ENCODE assay signal across 17 cellular contexts in genomic region chr18:77089796-77090285, GRCh38. TPM values are rescaled to one million over a fixed set of nuclear protein-coding genes. Genes with fewer than 3 reads are reported as not detected.
DNase-seq lines count a peak whose midpoint lies in the region; ATAC-seq, FAIRE-seq and TF ChIP-seq lines count a peak whose summit lies in the region.
"Had no signal": no experiment of that assay in that cellular context is flagged by ENCODE, and none has a peak within 500 bp of the region (broad histone marks: within the 10 kb centered on the region; RNA-seq: fewer than 3 reads in every experiment).

No MANE protein-coding gene starts in this region.

- ATAC-seq in CD4-positive, CD25-positive, alpha-beta regulatory T cell (ENCODE audit: low read depth in 2 of 2): no peak
- ATAC-seq in HG02623 (IDR thresholded peaks at IDR 0.05; ENCODE audit: unreplicated experiment): no peak
- no peak for ATAC-seq in GM21723 (IDR thresholded peaks at IDR 0.05; ENCODE audit: unreplicated experiment)
- ATAC-seq in HG03095 (IDR thresholded peaks at IDR 0.05; ENCODE audit: unreplicated experiment): no peak
- ATAC-seq: GM12878 had no signal

- 94% methylated on average over 7 of the region's 7 CpGs for WGBS in mammary epithelial cell (ENCODE audit: low coverage, missing lambda C conversion rate)

- peak overlapping the region in 2 of 4 donors; percentile 33 to 62 for H3K4me3 Mint-ChIP-seq in CD4-positive, CD25-positive, alpha-beta regulatory T cell
- H3K4me3 Mint-ChIP-seq in osteocyte (ENCODE audit: unreplicated experiment): no peak overlapping the region
- H3K4me3 Mint-ChIP-seq: activated CD4-positive, alpha-beta memory T cell treated with anti-CD3 and anti-CD28 coated beads, Interleukin-2, amount 10 ng/mL, durations not matched to agents 7 days and 5 days had no signal

- H3K9me3 ChIP-seq in CD4-positive, CD25-positive, alpha-beta regulatory T cell (ENCODE audit: control insufficient read depth in 2 of 2, low read length in 2 of 2): no peaks in the 10 kb centered on the region
- H3K9me3 ChIP-seq in HUES48 (ENCODE audit: control insufficient read depth, insufficient read depth, low read length) (no peaks in the 10 kb centered on the region), mammary epithelial cell (replicated peaks; ENCODE audit: insufficient read depth, low read length) (no peaks in the 10 kb centered on the region)
- H3K9me3 ChIP-seq: body of pancreas had no signal

- no peak overlapping the region for H3K4me3 ChIP-seq in CD4-positive, CD25-positive, alpha-beta regulatory T cell (ENCODE audit: low read depth, low read length)
- H3K4me3 ChIP-seq in HUES48 (ENCODE audit: low read depth, low read length) (no peak overlapping the region), mammary epithelial cell (replicated peaks in 1 of 3; ENCODE audit: insufficient read depth in 1 of 3, low read depth in 2 of 3, low read length in 3 of 3) (no peak overlapping the region)
- H3K4me3 ChIP-seq: body of pancreas, GM12878 had no signal

- H3K27ac ChIP-seq in CD4-positive, CD25-positive, alpha-beta regulatory T cell (ENCODE audit: insufficient read depth, low read length, poor library complexity, severe bottlenecking): no peak overlapping the region
- H3K27ac ChIP-seq in HUES48 (ENCODE audit: low read depth, low read length) (no peak overlapping the region), mammary epithelial cell (ENCODE audit: insufficient read depth, low read depth, low read length) (peak overlapping the region; percentile 81)
- H3K27ac ChIP-seq: KMS-11 had no signal

- intact Hi-C loops in mammary epithelial cell (cut with micrococcal nuclease): loop anchor here (1.0 to 2.0 kb wide), 3 partner anchors 8 to 39 kb away; no protein-coding TSS in a partner anchor

- no peak for TF ChIP-seq CTCF in mammary epithelial cell (conservative IDR thresholded peaks at IDR 0.05 in 1 of 2, IDR thresholded peaks at IDR 0.05 in 1 of 2; ENCODE audit: extremely low read depth in 1 of 2, insufficient read depth in 1 of 2, low read depth in 1 of 2, low read length in 2 of 2)
- TF ChIP-seq CTCF in osteocyte (IDR thresholded peaks at IDR 0.05): no peak

- peaks cover 35% of the 10 kb centered on the region for H3K36me3 Mint-ChIP-seq in CD4-positive, CD25-positive, alpha-beta regulatory T cell
- H3K36me3 Mint-ChIP-seq in osteocyte (ENCODE audit: unreplicated experiment): no peaks in the 10 kb centered on the region

- no peaks in the 10 kb centered on the region for H3K27me3 ChIP-seq in CD4-positive, CD25-positive, alpha-beta regulatory T cell (ENCODE audit: control insufficient read depth, insufficient read depth, low read length)
- H3K27me3 ChIP-seq in HUES48 (ENCODE audit: control insufficient read depth, insufficient read depth, low read length) (peaks cover 13% of the 10 kb centered on the region), mammary epithelial cell (ENCODE audit: insufficient read depth, low read length) (no peaks in the 10 kb centered on the region)
- H3K27me3 ChIP-seq: body of pancreas had no signal

- peak overlapping the region in 2 of 3 donors; percentile 81 to 89 for H3K27ac Mint-ChIP-seq in CD4-positive, CD25-positive, alpha-beta regulatory T cell
- peak overlapping the region; percentile 80 for H3K27ac Mint-ChIP-seq in osteocyte (ENCODE audit: unreplicated experiment)
- H3K27ac Mint-ChIP-seq: activated CD4-positive, alpha-beta memory T cell treated with anti-CD3 and anti-CD28 coated beads, Interleukin-2, amount 10 ng/mL, durations not matched to agents 7 days and 5 days had no signal

- H3K4me2 ChIP-seq in mammary epithelial cell (ENCODE audit: insufficient read depth, low read depth, low read length): peak overlapping the region; percentile 48
- H3K4me2 ChIP-seq: KMS-11 had no signal

- in situ Hi-C loops in mammary epithelial cell (cut with MboI; ENCODE audit: low sequenced_read_pairs in 2 of 2): no loop called here

- no peak overlapping the region for H2AFZ ChIP-seq in mammary epithelial cell (ENCODE audit: low read depth, low read length)

- H3K79me2 ChIP-seq in mammary epithelial cell (ENCODE audit: insufficient read depth, low read length): peaks cover 41% of the 10 kb centered on the region

- H4K20me1 ChIP-seq in mammary epithelial cell (ENCODE audit: insufficient read depth, low read length): no peaks in the 10 kb centered on the region

- no peaks in the 10 kb centered on the region for H3K27me3 Mint-ChIP-seq in CD4-positive, CD25-positive, alpha-beta regulatory T cell
- no peaks in the 10 kb centered on the region for H3K27me3 Mint-ChIP-seq in osteocyte (ENCODE audit: unreplicated experiment)
- H3K27me3 Mint-ChIP-seq: activated CD4-positive, alpha-beta memory T cell treated with anti-CD3 and anti-CD28 coated beads, Interleukin-2, amount 10 ng/mL, durations not matched to agents 7 days and 5 days had no signal

- H3K9me3 Mint-ChIP-seq in CD4-positive, CD25-positive, alpha-beta regulatory T cell: peaks cover 0 to 1% (median 0%) of the 10 kb centered on the region in 7 donors
- no peaks in the 10 kb centered on the region for H3K9me3 Mint-ChIP-seq in osteocyte (ENCODE audit: unreplicated experiment)
- H3K9me3 Mint-ChIP-seq: activated CD4-positive, alpha-beta memory T cell treated with anti-CD3 and anti-CD28 coated beads, Interleukin-2, amount 10 ng/mL, durations not matched to agents 7 days and 5 days had no signal

- dilution Hi-C loops in mammary epithelial cell (cut with HindIII; ENCODE audit: low sequenced_read_pairs): no loop called here

- no peak for FAIRE-seq in RCC 7860 (lab: Jason Lieb, UNC)
- FAIRE-seq: GM12878 had no signal

- peaks cover 29 to 76% (median 46%) of the 10 kb centered on the region in 4 donors for H3K4me1 Mint-ChIP-seq in CD4-positive, CD25-positive, alpha-beta regulatory T cell
- H3K4me1 Mint-ChIP-seq in osteocyte (ENCODE audit: unreplicated experiment): peaks cover 57% of the 10 kb centered on the region

- peaks cover 43% of the 10 kb centered on the region for H3K36me3 ChIP-seq in CD4-positive, CD25-positive, alpha-beta regulatory T cell (ENCODE audit: control insufficient read depth, insufficient read depth, low read length)
- H3K36me3 ChIP-seq in HUES48 (ENCODE audit: control insufficient read depth, insufficient read depth, low read length): no peaks in the 10 kb centered on the region
- no peaks in the 10 kb centered on the region for H3K36me3 ChIP-seq in mammary epithelial cell (ENCODE audit: insufficient read depth, low read length)

- BruUV-seq in mammary epithelial cell (replicated peaks; lab: Mats Ljungman, UMichigan): no TSS peak

- H3K4me1 ChIP-seq in CD4-positive, CD25-positive, alpha-beta regulatory T cell (ENCODE audit: control insufficient read depth, insufficient read depth, low read length, poor library complexity, severe bottlenecking): peaks cover 18% of the 10 kb centered on the region
- H3K4me1 ChIP-seq in HUES48 (ENCODE audit: control insufficient read depth, insufficient read depth, low read length) (peaks cover 14% of the 10 kb centered on the region), mammary epithelial cell (ENCODE audit: insufficient read depth, low read length) (peaks cover 48% of the 10 kb centered on the region)

- H3K9ac ChIP-seq in HUES48 (ENCODE audit: low read depth, low read length) (peak overlapping the region; percentile 8; the same call in 1 of the 2 replicates), mammary epithelial cell (ENCODE audit: insufficient read depth, low read length) (peak overlapping the region; percentile 46)
- H3K9ac ChIP-seq: KMS-11 had no signal

- CTCF ChIA-PET in mammary epithelial cell (lab: Charles Lee; ENCODE audit: low non-redundant PET): no interaction called here

- DNase-seq in CD4-positive, CD25-positive, alpha-beta regulatory T cell: no peak
- DNase-seq in mammary epithelial cell: no peak
- DNase-seq in osteocyte (ENCODE audit: extremely low spot score, unreplicated experiment): no peak
- no peak for DNase-seq in RCC 7860 (ENCODE audit: low spot score)
- DNase-seq: activated CD4-positive, alpha-beta memory T cell treated with anti-CD3 and anti-CD28 coated beads, Interleukin-2, amount 10 ng/mL, durations not matched to agents 7 days and 5 days; activated gamma-delta T cell; effector CD4-positive, alpha-beta T cell; NCI-H1436 treated with DMSO at 0.1 percent for 48 hours; NCI-H524; stimulated activated CD4-positive, alpha-beta T cell treated with anti-CD3 and anti-CD28 coated beads, Interleukin-12 subunit alpha, Interleukin-12 subunit beta, amount 100 ng/mL, for 4 hours had no signal

RNA-seq across cellular contexts. Expression of gene MBP, which starts 42.7 kb away (rescaled TPM):
- total RNA-seq in CD4-positive, CD25-positive, alpha-beta regulatory T cell: 172 TPM
- 100 to 1,000 TPM; 134 to 145 (median 141) TPM for polyA plus RNA-seq in CD4-positive, CD25-positive, alpha-beta regulatory T cell
- total RNA-seq in mammary epithelial cell (10 to 100 TPM; 30.7 to 43.3 TPM), osteocyte (13.8 and 18.6 TPM in 2 replicates)
- polyA plus RNA-seq in mammary epithelial cell: 17.2 TPM
- polyA minus RNA-seq in mammary epithelial cell: 45.9 TPM
